Comparison of ENCODE assay signal across 27 cellular contexts in genomic region chr1:2926447-2927055, GRCh38.
DNase-seq lines count a peak whose midpoint lies in the region; ATAC-seq and TF ChIP-seq lines count a peak whose summit lies in the region.
"Had no signal": no experiment of that assay in that cellular context is flagged by ENCODE, and none has a peak within 500 bp of the region (broad histone marks: within the 10 kb centered on the region; RNA-seq: fewer than 3 reads in every experiment).

No MANE protein-coding gene starts in this region.

- no peaks in the 10 kb centered on the region for H3K36me3 Mint-ChIP-seq in activated CD8-positive, alpha-beta memory T cell treated with anti-CD3 and anti-CD28 coated beads, Interleukin-2, amount 10 ng/mL, durations not matched to agents 7 days and 5 days
- H3K36me3 Mint-ChIP-seq: CD14-positive monocyte had no signal

- BruUV-seq in Panc1 (replicated peaks; lab: Mats Ljungman, UMichigan) = no TSS peak

- H3K4me2 ChIP-seq in mesenchymal stem cell (ENCODE audit: low read length, poor library complexity, severe bottlenecking) = no peak overlapping the region

- H3K18ac ChIP-seq in mesenchymal stem cell (ENCODE audit: low read depth in 1 of 2, low read length in 2 of 2) = no peak overlapping the region

- WGBS in mesenchymal stem cell = 58% methylated on average over 5 of the region's 5 CpGs

- no peak overlapping the region for H2AFZ ChIP-seq in mesenchymal stem cell (ENCODE audit: low read depth, low read length)

- H3K79me1 ChIP-seq in mesenchymal stem cell (replicated peaks; ENCODE audit: low read length, poor library complexity, severe bottlenecking) = no peaks in the 10 kb centered on the region

- H3K36me3 ChIP-seq in Panc1 (ENCODE audit: control insufficient read depth, insufficient read depth, low read length) (no peaks in the 10 kb centered on the region), mesenchymal stem cell (ENCODE audit: control insufficient read depth in 1 of 2, insufficient read depth in 2 of 2, low read depth in 1 of 2, low read length in 2 of 2) (no peaks in the 10 kb centered on the region)
- H3K36me3 ChIP-seq: HAP-1, left lung, Peyer's patch, prostate gland, sigmoid colon, SJCRH30, upper lobe of right lung had no signal

- H3K4me3 Mint-ChIP-seq in activated CD8-positive, alpha-beta memory T cell treated with anti-CD3 and anti-CD28 coated beads, Interleukin-2, amount 10 ng/mL, durations not matched to agents 7 days and 5 days = no peak overlapping the region
- H3K4me3 Mint-ChIP-seq in stimulated activated naive CD8-positive, alpha-beta T cell treated with anti-CD3 and anti-CD28 coated beads, Interleukin-15, amount 100 ng/mL, for 72 hours = no peak overlapping the region
- H3K4me3 Mint-ChIP-seq: activated CD4-positive, alpha-beta T cell treated with anti-CD3 and anti-CD28 coated beads for 36 hours; CD14-positive monocyte had no signal

- in situ Hi-C loops in Panc1 (cut with HindIII; ENCODE audit: low pct_unique_long_range_greater_than_20kb, low sequenced_read_pairs) = no loop called here

- H3K27me3 ChIP-seq in Panc1 (ENCODE audit: control insufficient read depth, insufficient read depth, low read length) (peaks cover 3% of the 10 kb centered on the region; the same call in 1 of the 2 replicates), mesenchymal stem cell (ENCODE audit: control insufficient read depth in 1 of 2, insufficient read depth in 1 of 2, low read length in 2 of 2) (peaks cover 0 to 57% of the 10 kb centered on the region in 2 experiments)
- H3K27me3 ChIP-seq: Peyer's patch had no signal

- H2BK12ac ChIP-seq in mesenchymal stem cell (ENCODE audit: low read length in 2 of 2) = no peak overlapping the region

- no peaks in the 10 kb centered on the region for H3K4me1 Mint-ChIP-seq in activated CD8-positive, alpha-beta memory T cell treated with anti-CD3 and anti-CD28 coated beads, Interleukin-2, amount 10 ng/mL, durations not matched to agents 7 days and 5 days
- no peaks in the 10 kb centered on the region for H3K4me1 Mint-ChIP-seq in stimulated activated naive CD8-positive, alpha-beta T cell treated with anti-CD3 and anti-CD28 coated beads, Interleukin-15, amount 100 ng/mL, for 72 hours
- H3K4me1 Mint-ChIP-seq: activated CD4-positive, alpha-beta T cell treated with anti-CD3 and anti-CD28 coated beads for 36 hours had no signal

- DNase-seq in activated CD8-positive, alpha-beta memory T cell treated with anti-CD3 and anti-CD28 coated beads, Interleukin-2, amount 10 ng/mL, durations not matched to agents 7 days and 5 days = no peak
- DNase-seq in activated CD8-positive, alpha-beta memory T cell treated with anti-CD3 and anti-CD28 coated beads for 24 hours = no peak
- DNase-seq in Panc1 (ENCODE audit: low read depth, low spot score) = no peak
- DNase-seq in mesenchymal stem cell = no peak
- DNase-seq in stimulated activated naive CD8-positive, alpha-beta T cell treated with anti-CD3 and anti-CD28 coated beads, Interleukin-15, amount 100 ng/mL, for 72 hours = no peak
- DNase-seq in cerebellar cortex (ENCODE audit: low spot score) = no peak
- no peak for DNase-seq in C1 segment of cervical spinal cord (lab: John Stamatoyannopoulos, UW)
- DNase-seq: 8988T; activated CD4-positive, alpha-beta T cell treated with anti-CD3 and anti-CD28 coated beads for 36 hours; activated naive CD4-positive, alpha-beta T cell treated with anti-CD3 and anti-CD28 coated beads, Interleukin-2, amount 50 U/mL, for 16 hours; Caco-2; DMS53; effector CD4-positive, alpha-beta T cell; left lung; NCI-H146; NCI-H345; sigmoid colon; stimulated activated CD4-positive, alpha-beta T cell treated with anti-CD3 and anti-CD28 coated beads, Interleukin-4, amount 100 ng/mL, for 1 hour; T1000; upper lobe of right lung had no signal

- H2BK120ac ChIP-seq in mesenchymal stem cell (ENCODE audit: low read depth, low read length) = no peak overlapping the region

- CTCF ChIA-PET in activated CD8-positive, alpha-beta memory T cell treated with anti-CD3 and anti-CD28 coated beads, Interleukin-2, amount 10 ng/mL, durations not matched to agents 7 days and 5 days (lab: Charles Lee) = no interaction called here
- CTCF ChIA-PET in Panc1 (lab: Charles Lee) = interaction anchor here (0.7 kb wide), 1 partner anchor 49 kb away, joined by 3 read pairs; no protein-coding TSS in a partner anchor

- H3K9me3 Mint-ChIP-seq in activated CD8-positive, alpha-beta memory T cell treated with anti-CD3 and anti-CD28 coated beads, Interleukin-2, amount 10 ng/mL, durations not matched to agents 7 days and 5 days (ENCODE audit: low read depth) = no peaks in the 10 kb centered on the region
- no peaks in the 10 kb centered on the region for H3K9me3 Mint-ChIP-seq in stimulated activated naive CD8-positive, alpha-beta T cell treated with anti-CD3 and anti-CD28 coated beads, Interleukin-15, amount 100 ng/mL, for 72 hours

- H3K27me3 Mint-ChIP-seq in activated CD8-positive, alpha-beta memory T cell treated with anti-CD3 and anti-CD28 coated beads, Interleukin-2, amount 10 ng/mL, durations not matched to agents 7 days and 5 days = no peaks in the 10 kb centered on the region
- H3K27me3 Mint-ChIP-seq in stimulated activated naive CD8-positive, alpha-beta T cell treated with anti-CD3 and anti-CD28 coated beads, Interleukin-15, amount 100 ng/mL, for 72 hours = peaks cover 5% of the 10 kb centered on the region

- intact Hi-C loops in Panc1 (cut with micrococcal nuclease; ENCODE audit: unreplicated experiment) = loop anchor here (10.0 kb wide), 1 partner anchor 102 kb away; no protein-coding TSS in a partner anchor

- H3K9me3 ChIP-seq in Panc1 (ENCODE audit: control insufficient read depth, insufficient read depth, low read depth, low read length) = no peaks in the 10 kb centered on the region
- no peaks in the 10 kb centered on the region for H3K9me3 ChIP-seq in mesenchymal stem cell (ENCODE audit: control insufficient read depth, low read length)
- H3K9me3 ChIP-seq: Caco-2, HAP-1, left lung, Peyer's patch, prostate gland, sigmoid colon, SJCRH30, upper lobe of right lung had no signal

- no peak overlapping the region for H3K4ac ChIP-seq in mesenchymal stem cell (ENCODE audit: low read depth in 1 of 2, low read length in 2 of 2)

- no peak overlapping the region for H3K23ac ChIP-seq in mesenchymal stem cell (ENCODE audit: low read length in 2 of 2)

- H3K4me3 ChIP-seq in Panc1 (ENCODE audit: low read depth in 2 of 2, low read length in 2 of 2) = no peak overlapping the region
- no peak overlapping the region for H3K4me3 ChIP-seq in mesenchymal stem cell (ENCODE audit: insufficient read depth in 1 of 2, low read depth in 1 of 2, low read length in 2 of 2)
- H3K4me3 ChIP-seq: HAP-1, left lung, Peyer's patch, prostate gland, sigmoid colon, SJCRH30, upper lobe of right lung had no signal

- H3K4me1 ChIP-seq in Panc1 (ENCODE audit: control insufficient read depth, insufficient read depth, low read length) (no peaks in the 10 kb centered on the region), mesenchymal stem cell (ENCODE audit: control insufficient read depth, insufficient read depth, low read depth, low read length) (peaks cover 3% of the 10 kb centered on the region)
- H3K4me1 ChIP-seq: Caco-2, HAP-1, left lung, Peyer's patch, prostate gland, sigmoid colon, SJCRH30, upper lobe of right lung had no signal

- H2BK5ac ChIP-seq in mesenchymal stem cell (ENCODE audit: low read depth, low read length, poor library complexity, severe bottlenecking) = no peak overlapping the region

- peak; percentile 36 for ATAC-seq in activated CD8-positive, alpha-beta memory T cell treated with anti-CD3 and anti-CD28 coated beads, Interleukin-2, amount 10 ng/mL, durations not matched to agents 7 days and 5 days
- peak; percentile 31; the same call in 1 of the 2 replicates for ATAC-seq in Panc1
- peak; percentile 37 for ATAC-seq in stimulated activated naive CD8-positive, alpha-beta T cell treated with anti-CD3 and anti-CD28 coated beads, Interleukin-15, amount 100 ng/mL, for 72 hours
- no peak for ATAC-seq in HG03095 (IDR thresholded peaks at IDR 0.05; ENCODE audit: unreplicated experiment)
- ATAC-seq: activated CD4-positive, alpha-beta T cell treated with anti-CD3 and anti-CD28 coated beads for 36 hours; upper lobe of right lung had no signal

- H3K14ac ChIP-seq in mesenchymal stem cell (ENCODE audit: low read length in 2 of 2) = no peak overlapping the region

- no peak overlapping the region for H3K9ac ChIP-seq in mesenchymal stem cell (ENCODE audit: low read length)

- no peak overlapping the region for H4K8ac ChIP-seq in mesenchymal stem cell (ENCODE audit: low read length)

- no peak overlapping the region for H3K27ac ChIP-seq in Panc1 (ENCODE audit: low read length)
- H3K27ac ChIP-seq in mesenchymal stem cell (ENCODE audit: low read length, poor library complexity, severe bottlenecking) = no peak overlapping the region
- H3K27ac ChIP-seq: left lung, Peyer's patch, prostate gland, sigmoid colon, SJCRH30, upper lobe of right lung, VCaP had no signal

- TF ChIP-seq CTCF in Panc1 (IDR thresholded peaks at IDR 0.05) = no peak

- H3K27ac Mint-ChIP-seq in activated CD8-positive, alpha-beta memory T cell treated with anti-CD3 and anti-CD28 coated beads, Interleukin-2, amount 10 ng/mL, durations not matched to agents 7 days and 5 days = no peak overlapping the region
- no peak overlapping the region for H3K27ac Mint-ChIP-seq in stimulated activated naive CD8-positive, alpha-beta T cell treated with anti-CD3 and anti-CD28 coated beads, Interleukin-15, amount 100 ng/mL, for 72 hours
- H3K27ac Mint-ChIP-seq: activated CD4-positive, alpha-beta T cell treated with anti-CD3 and anti-CD28 coated beads for 36 hours had no signal

- POLR2A ChIA-PET in Panc1 (lab: Charles Lee) = no interaction called here

- H4K91ac ChIP-seq in mesenchymal stem cell (ENCODE audit: low read length) = peak overlapping the region; percentile 21

- H2AK5ac ChIP-seq in mesenchymal stem cell (ENCODE audit: low read length, severe bottlenecking) = no peak overlapping the region

- no peak overlapping the region for H2BK15ac ChIP-seq in mesenchymal stem cell (ENCODE audit: low read depth, poor library complexity, severe bottlenecking)
